Comparison of ENCODE assay signal across 8 cellular contexts in genomic region chr15:45611305-45611704, GRCh38. TPM values are rescaled to one million over a fixed set of nuclear protein-coding genes. Genes with fewer than 3 reads are reported as not detected.
A peak's percentile ranks its signal among the peaks of the same experiment; 100 is the strongest.
DNase-seq lines count a peak whose midpoint lies in the region; ATAC-seq and TF ChIP-seq lines count a peak whose summit lies in the region.

No MANE protein-coding gene starts in this region.

- no peaks in the 10 kb centered on the region for H3K79me2 ChIP-seq in OCI-LY1 (ENCODE audit: insufficient read depth, low read length)
- no peaks in the 10 kb centered on the region for H3K79me2 ChIP-seq in smooth muscle cell (ENCODE audit: low read depth)

- intact Hi-C loops in esophagus squamous epithelium (cut with DNase I): loop anchor here (5.0 kb wide), 1 partner anchor 154 kb away; no protein-coding TSS in a partner anchor

- H4K20me1 ChIP-seq in OCI-LY1 (ENCODE audit: insufficient read depth, low read length) (no peaks in the 10 kb centered on the region), smooth muscle cell (ENCODE audit: low read depth) (peaks cover 6% of the 10 kb centered on the region)

- no peak overlapping the region for H3K9ac ChIP-seq in OCI-LY1 (ENCODE audit: low read length)
- H3K9ac ChIP-seq in smooth muscle cell (ENCODE audit: low read depth): no peak overlapping the region

- no peak overlapping the region for H3K27ac ChIP-seq in OCI-LY1 (ENCODE audit: low read depth, low read length, poor library complexity, severe bottlenecking)
- no peak overlapping the region for H3K27ac ChIP-seq in esophagus squamous epithelium
- no peak overlapping the region for H3K27ac ChIP-seq in smooth muscle cell (ENCODE audit: low read depth)

- H3K9me3 ChIP-seq in OCI-LY1 (ENCODE audit: low read length): no peaks in the 10 kb centered on the region
- no peaks in the 10 kb centered on the region for H3K9me3 ChIP-seq in esophagus squamous epithelium
- H3K9me3 ChIP-seq in smooth muscle cell (replicated peaks; ENCODE audit: low read depth): no peaks in the 10 kb centered on the region

- 21 to 24% methylated on average over 4 of the region's 4 CpGs for WGBS in esophagus squamous epithelium, 2 donors
- 27% methylated on average over 4 of the region's 4 CpGs for WGBS in smooth muscle cell (ENCODE audit: low lambda C conversion rate)

- peak; percentile 61 for TF ChIP-seq CTCF in OCI-LY1 (IDR thresholded peaks at IDR 0.05; ENCODE audit: low read length)
- peak in 4 of 6 experiments; percentile 14 to 40 (median 24) for TF ChIP-seq CTCF in esophagus squamous epithelium (IDR thresholded peaks at IDR 0.05)
- peak; percentile 43 for TF ChIP-seq CTCF in smooth muscle cell (IDR thresholded peaks at IDR 0.05; ENCODE audit: borderline replicate concordance, insufficient read depth, poor library complexity, severe bottlenecking)

- H3K9me2 ChIP-seq in OCI-LY1 (ENCODE audit: low read depth, low read length): no peaks in the 10 kb centered on the region

- ATAC-seq in GM21723 (IDR thresholded peaks at IDR 0.05; ENCODE audit: unreplicated experiment): no peak
- ATAC-seq in GM18505 (IDR thresholded peaks at IDR 0.05; ENCODE audit: unreplicated experiment): no peak

- H2AFZ ChIP-seq in OCI-LY1 (ENCODE audit: low read length): no peak overlapping the region
- H2AFZ ChIP-seq in smooth muscle cell (ENCODE audit: low read depth): no peak overlapping the region

- H3K4me3 ChIP-seq in OCI-LY1 (ENCODE audit: low read depth, low read length, poor library complexity, severe bottlenecking) (no peak overlapping the region), esophagus squamous epithelium (no peak overlapping the region), smooth muscle cell (no peak overlapping the region)

- H3K36me3 ChIP-seq in OCI-LY1 (ENCODE audit: insufficient read depth, low read length): peaks cover 7% of the 10 kb centered on the region; the same call in 1 of the 2 replicates
- H3K36me3 ChIP-seq in esophagus squamous epithelium: peaks cover 0 to 36% (median 0%) of the 10 kb centered on the region in 3 donors
- peaks cover 4% of the 10 kb centered on the region for H3K36me3 ChIP-seq in smooth muscle cell (ENCODE audit: low read depth)

- H3K27me3 ChIP-seq in OCI-LY1 (ENCODE audit: insufficient read depth, low read length) (no peaks in the 10 kb centered on the region), esophagus squamous epithelium (no peaks in the 10 kb centered on the region), smooth muscle cell (ENCODE audit: low read depth) (no peaks in the 10 kb centered on the region)

- TF ChIP-seq POLR2A in esophagus squamous epithelium (IDR thresholded peaks at IDR 0.05) (no peak), GM18505 (IDR thresholded peaks at IDR 0.05; ENCODE audit: borderline replicate concordance, extremely low read depth, insufficient read depth, insufficient read length) (no peak)

- H3K4me2 ChIP-seq in OCI-LY1 (ENCODE audit: low read length) (no peak overlapping the region), smooth muscle cell (no peak overlapping the region)

- no peaks in the 10 kb centered on the region for H3F3A ChIP-seq in OCI-LY1 (ENCODE audit: insufficient read depth, low read length)
- H3F3A ChIP-seq in smooth muscle cell (ENCODE audit: low read depth): no peaks in the 10 kb centered on the region

- H3K4me1 ChIP-seq in OCI-LY1 (ENCODE audit: insufficient read depth, low read length, severe bottlenecking) (peaks cover 10% of the 10 kb centered on the region), esophagus squamous epithelium (peaks cover 0 to 9% (median 0%) of the 10 kb centered on the region in 3 donors), smooth muscle cell (ENCODE audit: low read depth) (no peaks in the 10 kb centered on the region)

- DNase-seq in NCI-H748 (lab: John Stamatoyannopoulos, UW; ENCODE audit: unreplicated experiment) (peak; percentile 21), NCI-H748 treated with DMSO at 0.1 percent for 48 hours (lab: John Stamatoyannopoulos, UW) (no peak), esophagus squamous epithelium (lab: John Stamatoyannopoulos, UW) (no peak), smooth muscle cell (lab: John Stamatoyannopoulos, UW; ENCODE audit: unreplicated experiment) (no peak), NCI-H2107 treated with DMSO at 0.1 percent for 48 hours (lab: John Stamatoyannopoulos, UW; ENCODE audit: unreplicated experiment) (no peak)

RNA-seq across cellular contexts. Expression of gene SQOR, which starts 23.5 kb away (rescaled TPM):
- total RNA-seq in esophagus squamous epithelium: 100 to 1,000 TPM in 3 of 4 donors, 10 to 100 TPM in 1; 88.7 to 178 (median 128) TPM
- 9.9 and 10.9 TPM in 2 replicates for total RNA-seq in smooth muscle cell
- polyA plus RNA-seq in smooth muscle cell: 9.4 and 14.0 TPM in 2 replicates

RNA-seq across cellular contexts. Expression of gene BLOC1S6, which starts 24.1 kb away (rescaled TPM):
- total RNA-seq in esophagus squamous epithelium: 10 to 100 TPM; 19.7 to 41.8 (median 29.0) TPM
- total RNA-seq in smooth muscle cell: 50.3 and 81.6 TPM in 2 replicates
- 30.4 and 34.8 TPM in 2 replicates for polyA plus RNA-seq in smooth muscle cell
